9 cellular contexts compared by ENCODE assay signal in the genomic region with DNA sequence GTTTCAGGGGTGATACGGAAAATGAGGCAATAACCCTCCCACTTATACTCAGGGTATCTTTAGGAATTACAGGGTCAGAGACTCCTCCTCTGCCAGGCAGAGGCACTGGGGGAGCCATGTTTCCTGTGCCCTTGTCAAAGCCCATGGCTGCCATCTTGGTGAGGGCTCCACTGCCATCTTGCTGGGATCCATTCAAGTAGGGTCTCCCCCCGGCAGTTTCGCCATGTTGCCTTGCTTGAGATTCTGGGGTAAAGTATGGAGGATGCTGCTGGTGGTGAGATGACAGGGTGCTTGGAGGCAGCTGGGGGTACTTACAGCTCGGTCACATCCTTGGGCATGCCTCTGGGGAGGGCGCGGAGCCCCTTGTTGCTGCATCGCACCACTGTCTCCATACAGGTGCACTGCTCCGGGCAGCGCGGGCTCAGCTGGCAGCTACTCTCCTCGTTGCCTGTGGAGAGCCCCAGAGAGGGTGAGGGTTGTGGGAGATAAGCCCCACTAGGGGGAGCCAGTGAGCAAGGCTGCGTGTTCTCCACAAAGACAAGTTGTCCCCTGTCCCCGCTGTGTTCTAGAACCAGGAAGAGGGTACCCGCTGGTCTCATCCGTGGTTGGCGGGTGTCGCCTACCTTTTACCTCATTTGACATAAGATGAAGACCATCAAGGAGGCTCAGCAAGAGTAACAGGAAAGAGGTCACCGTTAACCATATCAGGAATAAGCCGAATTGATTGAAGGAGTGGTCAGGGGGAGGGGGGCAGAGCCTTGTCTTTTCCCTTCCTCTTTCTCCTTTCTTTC.
DNase-seq lines count a peak whose midpoint lies in the region; ATAC-seq and TF ChIP-seq lines count a peak whose summit lies in the region.
"Had no signal": no experiment of that assay in that cellular context is flagged by ENCODE, and none has a peak within 500 bp of the region (broad histone marks: within the 10 kb centered on the region; RNA-seq: fewer than 3 reads in every experiment).

No MANE protein-coding gene starts in this region.

- H3K36me3 ChIP-seq in MM.1S (replicated peaks; ENCODE audit: insufficient read depth, low read length) (no peaks in the 10 kb centered on the region), psoas muscle (ENCODE audit: insufficient read depth in 1 of 2, low read depth in 1 of 2) (no peaks in the 10 kb centered on the region)

- H3K27ac Mint-ChIP-seq in WTC11, result no peak overlapping the region

- H3K9me3 Mint-ChIP-seq in WTC11, result peaks cover 12% of the 10 kb centered on the region

- no peaks in the 10 kb centered on the region for H3K36me3 Mint-ChIP-seq in WTC11

- H3K4me2 ChIP-seq in MM.1S (ENCODE audit: low read depth, low read length), result no peak overlapping the region

- WGBS in psoas muscle, 3 donors, result 54 to 60% (median 60%) methylated on average over 17 to 19 of the region's 19 CpGs

- TF ChIP-seq CTCF in MM.1S (IDR thresholded peaks at IDR 0.05; ENCODE audit: low read length) (peak; percentile 72), WTC11 (IDR thresholded peaks at IDR 0.05) (peak; percentile 90), fibroblast of villous mesenchyme (IDR thresholded peaks at IDR 0.05; ENCODE audit: insufficient read depth, low read depth, low read length) (peak; percentile 66), psoas muscle (IDR thresholded peaks at IDR 0.05) (peak; percentile 31)

- ATAC-seq in GM21447 (IDR thresholded peaks at IDR 0.05; ENCODE audit: unreplicated experiment) (peak; percentile 60), WTC11 (peak; percentile 99), psoas muscle (no peak)

- H3K27ac ChIP-seq in MM.1S (ENCODE audit: low read length), result no peak overlapping the region
- no peak overlapping the region for H3K27ac ChIP-seq in psoas muscle

- CTCF ChIA-PET in WTC11 (lab: Charles Lee), result interaction anchor here (0.5 to 1.6 kb wide), 47 partner anchors 9 to 686 kb away, joined by 3 to 16 read pairs (median 4); no protein-coding TSS in a partner anchor

- intact Hi-C loops in psoas muscle (cut with DNase I), result no loop called here

- H3K4me3 Mint-ChIP-seq in WTC11, result no peak overlapping the region; the same call in 1 of the 2 replicates

- H3K9ac ChIP-seq in MM.1S (ENCODE audit: low read length), result no peak overlapping the region

- no peaks in the 10 kb centered on the region for H4K20me1 ChIP-seq in MM.1S (ENCODE audit: insufficient read depth, low read length)

- no peaks in the 10 kb centered on the region for H3K9me2 ChIP-seq in MM.1S (replicated peaks; ENCODE audit: insufficient read depth, low read length)

- no peaks in the 10 kb centered on the region for H3K79me2 ChIP-seq in MM.1S (ENCODE audit: low read length)

- H2AFZ ChIP-seq in MM.1S (ENCODE audit: low read length), result no peak overlapping the region

- H3K27me3 Mint-ChIP-seq in WTC11 (ENCODE audit: low read depth), result no peaks in the 10 kb centered on the region; the same call in 1 of the 2 replicates

- no peaks in the 10 kb centered on the region for H3F3A ChIP-seq in MM.1S (ENCODE audit: insufficient read depth, low read length)

- no peaks in the 10 kb centered on the region for H3K4me1 ChIP-seq in MM.1S (ENCODE audit: low read length)
- no peaks in the 10 kb centered on the region for H3K4me1 ChIP-seq in psoas muscle

- H3K9me3 ChIP-seq in MM.1S (replicated peaks; ENCODE audit: insufficient read depth, low read length) (no peaks in the 10 kb centered on the region), psoas muscle (no peaks in the 10 kb centered on the region)

- H3K4me1 Mint-ChIP-seq in WTC11, result peaks cover 2% of the 10 kb centered on the region; the same call in 1 of the 2 replicates

- no peak overlapping the region for H3K4me3 ChIP-seq in MM.1S (ENCODE audit: low read length)
- no peak overlapping the region for H3K4me3 ChIP-seq in fibroblast of villous mesenchyme (ENCODE audit: low read depth, low read length)
- no peak overlapping the region for H3K4me3 ChIP-seq in psoas muscle

- DNase-seq in D341Med (ENCODE audit: low spot score) (peak; percentile 86), MM.1S (peak; percentile 54), WTC11 (ENCODE audit: low spot score) (peak; percentile 86), fibroblast of villous mesenchyme (ENCODE audit: low read depth) (peak; percentile 6), psoas muscle (no peak), NCI-H2196 treated with DMSO at 0.1 percent for 48 hours (lab: John Stamatoyannopoulos, UW; ENCODE audit: unreplicated experiment) (no peak)
- DNase-seq in activated effector memory CD4-positive, alpha-beta T cell treated with Interleukin-2 at 50 U/mL for 16 hours, result no peak
- DNase-seq: IMR-90 had no signal

- no peaks in the 10 kb centered on the region for H3K27me3 ChIP-seq in MM.1S (replicated peaks; ENCODE audit: insufficient read depth, low read length)
- H3K27me3 ChIP-seq in psoas muscle (ENCODE audit: insufficient read depth in 3 of 3, low read length in 2 of 3), result no peaks in the 10 kb centered on the region

- POLR2A ChIA-PET in WTC11 (lab: Charles Lee), result no interaction called here

TF ChIP-seq in WTC11, 78 proteins besides CTCF, POLR2A, EP300 and RAD21:
- TF ChIP-seq EMX1 (CRISPR knock-in tag; IDR thresholded peaks at IDR 0.05), result 0 out of 2 replicates have a peak, but pooled peaks have one; percentile 13
- peak; percentile 63; the same call in 1 of the 2 replicates for TF ChIP-seq ERG (CRISPR knock-in tag; IDR thresholded peaks at IDR 0.05)
- no peak for TF ChIP-seq FOXJ3 (CRISPR knock-in tag; IDR thresholded peaks at IDR 0.05; ENCODE audit: borderline replicate concordance)
- TF ChIP-seq, protein P1, sequence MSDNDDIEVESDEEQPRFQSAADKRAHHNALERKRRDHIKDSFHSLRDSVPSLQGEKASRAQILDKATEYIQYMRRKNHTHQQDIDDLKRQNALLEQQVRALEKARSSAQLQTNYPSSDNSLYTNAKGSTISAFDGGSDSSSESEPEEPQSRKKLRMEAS (CRISPR knock-in tag; IDR thresholded peaks at IDR 0.05), result peak; percentile 33; the same call in 1 of the 2 replicates

Comparison
In these comparisons a context has a peak if more than half of its experiments do, and no peak if none do; other contexts are left out.
1. DNase-seq: peak in D341Med (single experiment), MM.1S (single experiment), WTC11 (single experiment) and fibroblast of villous mesenchyme (single experiment); none in psoas muscle (0 of 2), NCI-H2196 treated with DMSO at 0.1 percent for 48 hours (single experiment) and activated effector memory CD4-positive, alpha-beta T cell treated with Interleukin-2 at 50 U/mL for 16 hours (single experiment).
2. ATAC-seq: peak in GM21447 (single experiment) and WTC11 (single experiment); none in psoas muscle (0 of 4).
3. CTCF ChIP-seq: peak in every context shown above with its lines; median percentile 90 in WTC11; 72 in MM.1S; 66 in fibroblast of villous mesenchyme; 31 in psoas muscle.